ENCODE assay signal across 1 cellular context in the genomic region with DNA sequence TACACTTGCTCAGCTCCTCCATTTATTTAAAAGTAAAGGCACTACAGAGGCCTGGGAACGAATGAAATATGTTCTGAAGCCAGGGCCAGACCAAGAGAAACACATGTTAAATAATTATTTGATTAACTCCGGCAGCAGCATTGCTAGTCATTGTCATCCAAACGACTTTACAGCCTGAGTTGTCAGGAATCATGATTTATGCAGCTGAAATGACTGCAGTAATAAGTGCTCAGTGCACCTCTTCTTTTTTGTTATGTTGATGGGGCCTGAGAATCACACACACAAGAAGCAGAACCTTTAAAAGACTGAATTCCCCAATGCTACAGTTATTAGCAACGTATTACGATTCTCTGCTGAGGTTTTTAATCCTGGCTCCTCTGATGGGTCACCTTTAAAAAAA.
TF ChIP-seq lines count a peak whose summit lies in the region.

No MANE protein-coding gene starts in this region.

TF ChIP-seq in GM23338, 12 proteins besides CTCF, POLR2A, EP300 and RAD21 (continued from another document):
- TF ChIP-seq, protein P1, sequence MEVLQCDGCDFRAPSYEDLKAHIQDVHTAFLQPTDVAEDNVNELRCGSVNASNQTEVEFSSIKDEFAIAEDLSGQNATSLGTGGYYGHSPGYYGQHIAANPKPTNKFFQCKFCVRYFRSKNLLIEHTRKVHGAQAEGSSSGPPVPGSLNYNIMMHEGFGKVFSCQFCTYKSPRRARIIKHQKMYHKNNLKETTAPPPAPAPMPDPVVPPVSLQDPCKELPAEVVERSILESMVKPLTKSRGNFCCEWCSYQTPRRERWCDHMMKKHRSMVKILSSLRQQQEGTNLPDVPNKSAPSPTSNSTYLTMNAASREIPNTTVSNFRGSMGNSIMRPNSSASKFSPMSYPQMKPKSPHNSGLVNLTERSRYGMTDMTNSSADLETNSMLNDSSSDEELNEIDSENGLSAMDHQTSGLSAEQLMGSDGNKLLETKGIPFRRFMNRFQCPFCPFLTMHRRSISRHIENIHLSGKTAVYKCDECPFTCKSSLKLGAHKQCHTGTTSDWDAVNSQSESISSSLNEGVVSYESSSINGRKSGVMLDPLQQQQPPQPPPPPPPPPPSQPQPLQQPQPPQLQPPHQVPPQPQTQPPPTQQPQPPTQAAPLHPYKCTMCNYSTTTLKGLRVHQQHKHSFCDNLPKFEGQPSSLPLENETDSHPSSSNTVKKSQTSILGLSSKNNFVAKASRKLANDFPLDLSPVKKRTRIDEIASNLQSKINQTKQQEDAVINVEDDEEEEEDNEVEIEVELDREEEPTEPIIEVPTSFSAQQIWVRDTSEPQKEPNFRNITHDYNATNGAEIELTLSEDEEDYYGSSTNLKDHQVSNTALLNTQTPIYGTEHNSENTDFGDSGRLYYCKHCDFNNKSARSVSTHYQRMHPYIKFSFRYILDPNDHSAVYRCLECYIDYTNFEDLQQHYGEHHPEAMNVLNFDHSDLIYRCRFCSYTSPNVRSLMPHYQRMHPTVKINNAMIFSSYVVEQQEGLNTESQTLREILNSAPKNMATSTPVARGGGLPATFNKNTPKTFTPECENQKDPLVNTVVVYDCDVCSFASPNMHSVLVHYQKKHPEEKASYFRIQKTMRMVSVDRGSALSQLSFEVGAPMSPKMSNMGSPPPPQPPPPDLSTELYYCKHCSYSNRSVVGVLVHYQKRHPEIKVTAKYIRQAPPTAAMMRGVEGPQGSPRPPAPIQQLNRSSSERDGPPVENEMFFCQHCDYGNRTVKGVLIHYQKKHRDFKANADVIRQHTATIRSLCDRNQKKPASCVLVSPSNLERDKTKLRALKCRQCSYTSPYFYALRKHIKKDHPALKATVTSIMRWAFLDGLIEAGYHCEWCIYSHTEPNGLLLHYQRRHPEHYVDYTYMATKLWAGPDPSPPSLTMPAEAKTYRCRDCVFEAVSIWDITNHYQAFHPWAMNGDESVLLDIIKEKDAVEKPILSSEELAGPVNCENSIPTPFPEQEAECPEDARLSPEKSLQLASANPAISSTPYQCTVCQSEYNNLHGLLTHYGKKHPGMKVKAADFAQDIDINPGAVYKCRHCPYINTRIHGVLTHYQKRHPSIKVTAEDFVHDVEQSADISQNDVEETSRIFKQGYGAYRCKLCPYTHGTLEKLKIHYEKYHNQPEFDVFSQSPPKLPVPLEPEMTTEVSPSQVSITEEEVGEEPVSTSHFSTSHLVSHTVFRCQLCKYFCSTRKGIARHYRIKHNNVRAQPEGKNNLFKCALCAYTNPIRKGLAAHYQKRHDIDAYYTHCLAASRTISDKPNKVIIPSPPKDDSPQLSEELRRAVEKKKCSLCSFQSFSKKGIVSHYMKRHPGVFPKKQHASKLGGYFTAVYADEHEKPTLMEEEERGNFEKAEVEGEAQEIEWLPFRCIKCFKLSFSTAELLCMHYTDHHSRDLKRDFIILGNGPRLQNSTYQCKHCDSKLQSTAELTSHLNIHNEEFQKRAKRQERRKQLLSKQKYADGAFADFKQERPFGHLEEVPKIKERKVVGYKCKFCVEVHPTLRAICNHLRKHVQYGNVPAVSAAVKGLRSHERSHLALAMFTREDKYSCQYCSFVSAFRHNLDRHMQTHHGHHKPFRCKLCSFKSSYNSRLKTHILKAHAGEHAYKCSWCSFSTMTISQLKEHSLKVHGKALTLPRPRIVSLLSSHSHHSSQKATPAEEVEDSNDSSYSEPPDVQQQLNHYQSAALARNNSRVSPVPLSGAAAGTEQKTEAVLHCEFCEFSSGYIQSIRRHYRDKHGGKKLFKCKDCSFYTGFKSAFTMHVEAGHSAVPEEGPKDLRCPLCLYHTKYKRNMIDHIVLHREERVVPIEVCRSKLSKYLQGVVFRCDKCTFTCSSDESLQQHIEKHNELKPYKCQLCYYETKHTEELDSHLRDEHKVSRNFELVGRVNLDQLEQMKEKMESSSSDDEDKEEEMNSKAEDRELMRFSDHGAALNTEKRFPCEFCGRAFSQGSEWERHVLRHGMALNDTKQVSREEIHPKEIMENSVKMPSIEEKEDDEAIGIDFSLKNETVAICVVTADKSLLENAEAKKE (CRISPR knock-in tag; IDR thresholded peaks at IDR 0.05), result no peak
